ENCODE assay signal across 8 cellular contexts in the genomic region with DNA sequence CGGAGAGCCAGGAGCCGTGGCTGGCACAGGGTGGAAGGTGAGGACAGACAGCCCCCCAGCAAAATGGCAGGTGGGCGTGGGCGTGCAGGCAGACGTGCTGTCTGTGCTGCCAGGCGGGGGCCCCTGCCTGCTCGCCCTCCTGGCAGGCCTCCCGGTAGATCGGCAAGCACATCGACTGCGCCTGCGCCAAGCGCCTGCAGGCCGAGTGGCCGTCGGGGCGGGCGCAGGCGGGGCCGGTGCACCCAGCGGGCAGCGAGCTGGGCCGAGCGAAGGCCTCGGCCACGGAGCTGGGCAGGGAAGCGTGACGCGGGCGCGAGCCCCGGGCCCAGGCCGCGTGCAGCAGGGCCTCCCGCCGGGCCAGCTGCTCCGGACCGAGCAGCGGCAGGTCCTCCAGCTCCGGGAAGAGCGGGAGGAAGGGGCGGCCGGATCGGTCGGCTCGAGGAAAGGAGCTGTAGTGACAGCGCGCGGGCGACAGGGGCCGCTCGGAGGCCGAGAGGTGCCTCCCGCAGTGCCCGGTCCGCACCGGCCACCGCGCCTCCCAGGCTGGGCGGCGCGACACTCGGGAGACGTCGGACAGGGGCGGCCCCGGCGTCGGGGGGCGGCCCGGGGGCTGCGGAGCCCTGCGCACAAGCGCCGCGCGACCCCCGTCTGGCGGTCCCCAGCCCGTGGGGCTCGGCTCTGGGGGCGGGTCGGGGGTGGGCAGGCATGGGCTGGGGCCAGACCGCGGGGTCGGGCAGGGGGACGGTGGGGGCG. TPM values are rescaled to one million over a fixed set of nuclear protein-coding genes. Genes with fewer than 3 reads are reported as not detected.
A peak's percentile ranks its signal among the peaks of the same experiment; 100 is the strongest.
DNase-seq lines count a peak whose midpoint lies in the region; ATAC-seq and TF ChIP-seq lines count a peak whose summit lies in the region.

No MANE protein-coding gene starts in this region.

- H3K36me3 ChIP-seq in HUES48 (ENCODE audit: control insufficient read depth, insufficient read depth, low read length), result no peaks in the 10 kb centered on the region
- H3K36me3 ChIP-seq in SK-N-SH (replicated peaks in 1 of 2; ENCODE audit: control insufficient read depth in 1 of 2, insufficient read depth in 2 of 2, low read length in 1 of 2), result peaks cover 0 to 4% of the 10 kb centered on the region in 2 experiments
- no peaks in the 10 kb centered on the region for H3K36me3 ChIP-seq in mucosa of descending colon (ENCODE audit: low read depth)
- H3K36me3 ChIP-seq in aorta (ENCODE audit: control insufficient read depth in 1 of 2, insufficient read depth in 2 of 2, low read length in 1 of 2), result no peaks in the 10 kb centered on the region

- H3K9me2 ChIP-seq in SK-N-SH, result no peaks in the 10 kb centered on the region

- CTCF ChIA-PET in SK-N-SH (lab: Yijun Ruan, JAX), result interaction anchor here (0.9 to 98.1 kb wide), 8 partner anchors 17 to 171 kb away, joined by 3 to 3869 read pairs (median 8); a partner anchor contains a TSS

- ATAC-seq in mucosa of descending colon (peak; percentile 90), aorta (ENCODE audit: low FRiP score) (peak; percentile 74), HG03045 (IDR thresholded peaks at IDR 0.05; ENCODE audit: unreplicated experiment) (no peak)

- H3K4me2 ChIP-seq in SK-N-SH, result peak overlapping the region; percentile 63; the same call in 1 of the 2 replicates

- no peak for TF ChIP-seq EP300 in SK-N-SH (IDR thresholded peaks at IDR 0.05; ENCODE audit: borderline replicate concordance in 1 of 2, low read depth in 1 of 2, low read length in 1 of 2)

- H3K27ac ChIP-seq in HUES48 (ENCODE audit: low read depth, low read length) (no peak overlapping the region), SK-N-SH (ENCODE audit: low read depth in 2 of 2, low read length in 1 of 2) (no peak overlapping the region), aorta (ENCODE audit: low read depth in 1 of 2, low read length in 2 of 2) (no peak overlapping the region)

- H3K4me3 ChIP-seq in HUES48 (ENCODE audit: low read depth, low read length), result peak overlapping the region; percentile 63
- peak overlapping the region; percentile 50 to 51 for H3K4me3 ChIP-seq in SK-N-SH (ENCODE audit: low read depth in 2 of 2, low read length in 1 of 2)
- no peak overlapping the region for H3K4me3 ChIP-seq in mucosa of descending colon
- H3K4me3 ChIP-seq in aorta (ENCODE audit: low read length in 2 of 2), result no peak overlapping the region

- intact Hi-C loops in mucosa of descending colon (cut with DNase I, micrococcal nuclease), result no loop called here
- intact Hi-C loops in aorta (cut with DNase I), result no loop called here

- peak; percentile 69 for TF ChIP-seq RAD21 in SK-N-SH (IDR thresholded peaks at IDR 0.05; ENCODE audit: low read length)

- H3K27me3 ChIP-seq in HUES48 (ENCODE audit: control insufficient read depth, insufficient read depth, low read length) (peaks cover 52% of the 10 kb centered on the region), SK-N-SH (ENCODE audit: insufficient read depth) (no peaks in the 10 kb centered on the region), aorta (ENCODE audit: control insufficient read depth in 1 of 2, insufficient read depth in 2 of 2, low read length in 1 of 2) (no peaks in the 10 kb centered on the region)

- 17% methylated on average over 7 of the region's 88 CpGs for WGBS in SK-N-SH (ENCODE audit: low lambda C conversion rate)
- 2% methylated on average over 70 to 88 of the region's 88 CpGs for WGBS in aorta, 2 donors

- no peaks in the 10 kb centered on the region for H3K79me2 ChIP-seq in SK-N-SH (ENCODE audit: insufficient read depth)

- POLR2A ChIA-PET in SK-N-SH (lab: Yijun Ruan, JAX), result interaction anchor here (0.6 to 2.2 kb wide), 9 partner anchors 9 to 470 kb away, joined by 3 to 9 read pairs (median 4); a partner anchor contains a TSS

- no peaks in the 10 kb centered on the region for H3F3A ChIP-seq in SK-N-SH (replicated peaks; ENCODE audit: insufficient read depth)

- TF ChIP-seq CTCF in SK-N-SH (IDR thresholded peaks at IDR 0.05) (peak; percentile 56), mucosa of descending colon (IDR thresholded peaks at IDR 0.05) (peak; percentile 61)

- H3K9me3 ChIP-seq in HUES48 (ENCODE audit: control insufficient read depth, insufficient read depth, low read length) (no peaks in the 10 kb centered on the region), SK-N-SH (no peaks in the 10 kb centered on the region), mucosa of descending colon (no peaks in the 10 kb centered on the region), aorta (ENCODE audit: control insufficient read depth, low read length) (no peaks in the 10 kb centered on the region)

- H3K9ac ChIP-seq in HUES48 (ENCODE audit: low read depth, low read length), result no peak overlapping the region
- H3K9ac ChIP-seq in SK-N-SH, result no peak overlapping the region

- DNase-seq in CD1c-positive myeloid dendritic cell (ENCODE audit: extremely low spot score), result peak; percentile 67
- peak; percentile 99 for DNase-seq in SK-N-SH
- peak; percentile 49 for DNase-seq in fibroblast of gingiva (ENCODE audit: low read depth)
- DNase-seq in mucosa of descending colon, result peak; percentile 71 to 80 (median 74)
- peak; percentile 81 to 92 for DNase-seq in aorta
- DNase-seq in mesenteric fat pad (ENCODE audit: low spot score), result no peak

- H4K20me1 ChIP-seq in SK-N-SH (ENCODE audit: insufficient read depth), result no peaks in the 10 kb centered on the region

- H3K4me1 ChIP-seq in HUES48 (ENCODE audit: control insufficient read depth, insufficient read depth, low read length) (peaks cover 25% of the 10 kb centered on the region), SK-N-SH (ENCODE audit: control insufficient read depth in 1 of 2, insufficient read depth in 2 of 2, low read depth in 1 of 2, low read length in 1 of 2) (peaks cover 0 to 16% of the 10 kb centered on the region in 2 experiments; a peak in 1 of 4 replicates), mucosa of descending colon (ENCODE audit: low read depth) (no peaks in the 10 kb centered on the region), aorta (ENCODE audit: control insufficient read depth in 1 of 2, insufficient read depth in 2 of 2, low read length in 2 of 2) (no peaks in the 10 kb centered on the region)

- H2AFZ ChIP-seq in SK-N-SH (ENCODE audit: low read depth), result peak overlapping the region; percentile 79; the same call in 1 of the 2 replicates

TF ChIP-seq in SK-N-SH, 30 proteins besides CTCF, POLR2A, EP300 and RAD21:
- TF ChIP-seq RFX5 (IDR thresholded peaks at IDR 0.05; ENCODE audit: low read length) (0 out of 2 replicates have a peak, but pooled peaks have one; percentile 2), SMC3 (IDR thresholded peaks at IDR 0.05; ENCODE audit: low read depth, low read length) (peak; percentile 49), RCOR1 (IDR thresholded peaks at IDR 0.05; ENCODE audit: low read length) (0 out of 2 replicates have a peak, but pooled peaks have one; percentile 6), NRF1 (IDR thresholded peaks at IDR 0.05; ENCODE audit: low read depth, low read length) (peak; percentile 60)
- TF ChIP-seq, protein P1, sequence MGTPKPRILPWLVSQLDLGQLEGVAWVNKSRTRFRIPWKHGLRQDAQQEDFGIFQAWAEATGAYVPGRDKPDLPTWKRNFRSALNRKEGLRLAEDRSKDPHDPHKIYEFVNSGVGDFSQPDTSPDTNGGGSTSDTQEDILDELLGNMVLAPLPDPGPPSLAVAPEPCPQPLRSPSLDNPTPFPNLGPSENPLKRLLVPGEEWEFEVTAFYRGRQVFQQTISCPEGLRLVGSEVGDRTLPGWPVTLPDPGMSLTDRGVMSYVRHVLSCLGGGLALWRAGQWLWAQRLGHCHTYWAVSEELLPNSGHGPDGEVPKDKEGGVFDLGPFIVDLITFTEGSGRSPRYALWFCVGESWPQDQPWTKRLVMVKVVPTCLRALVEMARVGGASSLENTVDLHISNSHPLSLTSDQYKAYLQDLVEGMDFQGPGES (IDR thresholded peaks at IDR 0.05; ENCODE audit: low read depth, low read length), result no peak

RNA-seq across cellular contexts. Expression of a gene that starts 16.9 kb away (rescaled TPM):
- polyA plus RNA-seq in SK-N-SH (2012; rRNA removed) (0.39 and 0.45 TPM in 2 replicates), aorta (under 1 TPM in 1 of 2 donors, not detected in 1; 0.03 TPM)
- polyA plus RNA-seq in SK-N-SH (2012; cell fraction: cytosol; rRNA removed), result 0.05 and 0.08 TPM in 2 replicates
- 4.1 and 9.2 TPM in 2 replicates for polyA plus RNA-seq in SK-N-SH (2012; cell fraction: nucleus; rRNA removed)
- total RNA-seq in mucosa of descending colon (1 to 10 TPM in 1 of 3 donors, under 1 TPM in 2; 0.35 to 1.4 (median 0.55) TPM), aorta (1 to 10 TPM in 1 of 2 donors, under 1 TPM in 1; 0.19 to 1.6 TPM), mesenteric fat pad (0.45 TPM)

RNA-seq across cellular contexts. Expression of a gene that starts 30.0 kb away (rescaled TPM):
- polyA plus RNA-seq in SK-N-SH (2012; rRNA removed) (86.7 and 89.5 TPM in 2 replicates), aorta (10 to 100 TPM in 1 of 2 donors, 1 to 10 TPM in 1; 8.1 to 18.1 TPM)
- 38.8 and 57.6 TPM in 2 replicates for polyA plus RNA-seq in SK-N-SH (2012; cell fraction: cytosol; rRNA removed)
- 126 and 203 TPM in 2 replicates for polyA plus RNA-seq in SK-N-SH (2012; cell fraction: nucleus; rRNA removed)
- total RNA-seq in mucosa of descending colon (10 to 100 TPM; 10.6 to 14.8 (median 12.0) TPM), aorta (1 to 10 TPM; 4.0 to 6.6 TPM), mesenteric fat pad (5.2 TPM)

RNA-seq across cellular contexts. Expression of a gene that starts 50.7 kb away (rescaled TPM):
- polyA plus RNA-seq in SK-N-SH (2012; rRNA removed), result not detected in 2 replicates
- not detected in 2 replicates for polyA plus RNA-seq in SK-N-SH (2012; cell fraction: cytosol; rRNA removed)
- polyA plus RNA-seq in SK-N-SH (2012; cell fraction: nucleus; rRNA removed), result not detected in 2 replicates
- total RNA-seq in mucosa of descending colon, result 1 to 10 TPM in 2 of 3 donors, under 1 TPM in 1; 0.14 to 4.2 (median 1.1) TPM
- total RNA-seq in aorta, result not detected
- 1 to 10 TPM in 1 of 2 donors, not detected in 1; 4.1 TPM for polyA plus RNA-seq in aorta
- not detected for total RNA-seq in mesenteric fat pad

Comparison
In these comparisons a context has a peak if more than half of its experiments do, and no peak if none do; other contexts are left out.
1. H3K4me3 ChIP-seq: peak in HUES48 (single experiment) and SK-N-SH (2 of 2); none in mucosa of descending colon (single experiment) and aorta (0 of 2).